ENCODE assay signal across 8 cellular contexts in the genomic region with DNA sequence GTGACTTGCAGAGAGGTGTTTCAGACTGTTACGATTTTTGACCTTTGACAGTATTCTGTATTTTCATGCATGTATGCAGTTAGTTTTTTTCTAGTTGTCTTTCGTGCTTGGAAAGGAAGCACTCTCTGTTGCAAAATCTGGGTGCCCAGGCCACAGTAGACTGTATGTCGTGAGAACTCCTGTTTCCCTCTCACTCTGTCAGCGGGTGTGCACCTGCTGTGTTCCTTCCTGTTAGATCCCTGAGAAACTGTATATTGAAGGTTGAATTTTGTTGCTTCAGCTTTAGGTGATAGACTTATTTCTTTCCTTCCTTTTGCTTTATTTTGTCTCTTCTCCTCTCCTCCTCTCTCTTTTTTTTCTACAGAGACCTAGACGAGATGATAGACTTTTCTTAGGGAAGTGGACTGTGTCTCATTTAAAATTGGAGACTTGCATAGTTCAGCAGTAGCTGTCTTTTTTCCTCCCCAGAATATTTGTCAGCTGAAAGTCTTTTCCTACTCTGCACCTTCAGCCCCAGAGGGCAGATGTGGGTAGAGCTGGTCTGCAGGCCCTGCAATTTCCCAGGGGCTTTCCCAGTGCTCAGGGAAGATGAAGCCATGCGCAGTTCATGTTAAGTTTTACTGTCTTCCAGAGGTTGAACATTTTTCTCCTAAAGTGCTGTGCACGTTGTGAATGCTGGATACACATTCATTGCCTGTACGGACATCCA. TPM values are rescaled to one million over a fixed set of nuclear protein-coding genes. Genes with fewer than 3 reads are reported as not detected.
A peak's percentile ranks its signal among the peaks of the same experiment; 100 is the strongest.
DNase-seq lines count a peak whose midpoint lies in the region; ATAC-seq, FAIRE-seq and TF ChIP-seq lines count a peak whose summit lies in the region.

No MANE protein-coding gene starts in this region.

- CTCF ChIA-PET in OCI-LY7 (lab: Charles Lee; ENCODE audit: unreplicated experiment) = no interaction called here

- H3K4me2 ChIP-seq in OCI-LY7 (ENCODE audit: low read length) = peak overlapping the region; percentile 74

- H3K4me1 ChIP-seq in OCI-LY7 (ENCODE audit: insufficient read depth, low read length, poor library complexity, severe bottlenecking) (peaks cover 47% of the 10 kb centered on the region), ascending aorta (peaks cover 0 to 16% of the 10 kb centered on the region in 2 donors), kidney (ENCODE audit: control insufficient read depth in 1 of 2, insufficient read depth in 1 of 2, low read depth in 1 of 2, low read length in 2 of 2) (peaks cover 2 to 6% of the 10 kb centered on the region in 2 donors)

- peak overlapping the region; percentile 84 for H3K4me3 ChIP-seq in OCI-LY7 (ENCODE audit: low read depth, low read length, poor library complexity, severe bottlenecking)
- peak overlapping the region; percentile 88 to 92 for H3K4me3 ChIP-seq in ascending aorta
- H3K4me3 ChIP-seq in kidney (ENCODE audit: low read length in 2 of 2) = peak overlapping the region; percentile 56 to 74

- peak; percentile 56 for DNase-seq in OCI-LY7 (ENCODE audit: low spot score)
- DNase-seq in ascending aorta (ENCODE audit: low spot score in 2 of 2) = no peak
- no peak for DNase-seq in kidney
- DNase-seq in stimulated activated CD4-positive, alpha-beta T cell treated with anti-CD3 and anti-CD28 coated beads, TNF-alpha, amount 100 ng/mL, for 24 hours (ENCODE audit: low read depth in 3 of 3) = peak; percentile 16 to 27 (median 24)
- no peak for DNase-seq in inferior parietal cortex (ENCODE audit: extremely low spot score)
- no peak for DNase-seq in mesenteric fat pad (ENCODE audit: low spot score)

- H2AFZ ChIP-seq in OCI-LY7 (ENCODE audit: low read length) = no peak overlapping the region

- ATAC-seq in GM21737 (IDR thresholded peaks at IDR 0.05; ENCODE audit: unreplicated experiment) (peak; percentile 26), HG03571 (IDR thresholded peaks at IDR 0.05; ENCODE audit: unreplicated experiment) (no peak)

- H3K27ac ChIP-seq in OCI-LY7 (ENCODE audit: low read depth, low read length, poor library complexity, severe bottlenecking) (peak overlapping the region; percentile 75), ascending aorta (peak overlapping the region in 1 of 2 donors; percentile 94), kidney (ENCODE audit: low read depth in 2 of 2, low read length in 2 of 2) (peak overlapping the region in 1 of 2 donors; percentile 80)

- TF ChIP-seq CTCF in OCI-LY7 (conservative IDR thresholded peaks at IDR 0.05; ENCODE audit: low read length) (no peak), ascending aorta (IDR thresholded peaks at IDR 0.05) (no peak), kidney (IDR thresholded peaks at IDR 0.05; ENCODE audit: borderline replicate concordance, extremely low read depth, insufficient read depth) (no peak)

- H3K9ac ChIP-seq in kidney (ENCODE audit: low read length in 2 of 2) = peak overlapping the region in 1 of 2 donors; percentile 57

- FAIRE-seq in kidney (lab: Jason Lieb, UNC) = no peak

- no peaks in the 10 kb centered on the region for H3K9me3 ChIP-seq in OCI-LY7 (ENCODE audit: low read length)
- H3K9me3 ChIP-seq in ascending aorta = no peaks in the 10 kb centered on the region
- H3K9me3 ChIP-seq in kidney (ENCODE audit: control insufficient read depth in 1 of 2, low read length in 2 of 2) = no peaks in the 10 kb centered on the region

- POLR2A ChIA-PET in OCI-LY7 (lab: Charles Lee) = interaction anchor here (0.6 to 1.5 kb wide), 3 partner anchors 10 to 255 kb away, joined by 3 to 6 read pairs (median 6); no protein-coding TSS in a partner anchor

- H4K20me1 ChIP-seq in OCI-LY7 (ENCODE audit: insufficient read depth, low read length) = peaks cover 19% of the 10 kb centered on the region

- BruUV-seq in OCI-LY7 (replicated peaks; lab: Mats Ljungman, UMichigan) = TSS peak; percentile 55

- H3K9me2 ChIP-seq in OCI-LY7 (ENCODE audit: insufficient read depth, low read length) = no peaks in the 10 kb centered on the region

- H3K27me3 ChIP-seq in ascending aorta = no peaks in the 10 kb centered on the region

- intact Hi-C loops in OCI-LY7 (cut with micrococcal nuclease; ENCODE audit: unreplicated experiment) (no loop called here), ascending aorta (cut with DNase I) (loop anchor here (5.0 to 10.0 kb wide), 3 partner anchors 146 to 324 kb away; a partner anchor contains a TSS), kidney (cut with DNase I) (no loop called here)

- H3K79me2 ChIP-seq in OCI-LY7 (ENCODE audit: insufficient read depth, low read depth, low read length) = peaks cover 62% of the 10 kb centered on the region

- peaks cover 15% of the 10 kb centered on the region for H3K36me3 ChIP-seq in OCI-LY7 (ENCODE audit: insufficient read depth, low read length)
- H3K36me3 ChIP-seq in ascending aorta = no peaks in the 10 kb centered on the region
- no peaks in the 10 kb centered on the region for H3K36me3 ChIP-seq in kidney (ENCODE audit: control insufficient read depth in 1 of 2, insufficient read depth in 2 of 2, low read length in 2 of 2)

RNA-seq across cellular contexts. Expression of a gene that starts 1.4 kb away (rescaled TPM):
- total RNA-seq in OCI-LY7 (2014; rRNA removed; shearing (Covaris generic)) = 29.9 and 37.4 TPM in 2 replicates
- total RNA-seq in OCI-LY7 (2022) (54.7 and 62.5 TPM in 2 replicates), ascending aorta (7.9 TPM), kidney (48.5 TPM), mesenteric fat pad (44.4 TPM)
- polyA plus RNA-seq in kidney (ENCODE audit: insufficient read depth, low read depth, low replicate concordance) = 8.8 TPM

Comparison
In these comparisons a context has a peak if more than half of its experiments do, and no peak if none do; other contexts are left out.
1. DNase-seq: peak in OCI-LY7 (single experiment) and stimulated activated CD4-positive, alpha-beta T cell treated with anti-CD3 and anti-CD28 coated beads, TNF-alpha, amount 100 ng/mL, for 24 hours (3 of 3); none in ascending aorta (0 of 2), kidney (single experiment), inferior parietal cortex (single experiment) and mesenteric fat pad (single experiment).
2. Peak in every context shown above with its lines, with median percentiles within 50 percentile points of each other: H3K4me3 ChIP-seq.